Comparison of ENCODE assay signal across 17 cellular contexts in genomic region chr1:179296831-179297377, GRCh38. TPM values are rescaled to one million over a fixed set of nuclear protein-coding genes. Genes with fewer than 3 reads are reported as not detected.
DNase-seq lines count a peak whose midpoint lies in the region; ATAC-seq, FAIRE-seq and TF ChIP-seq lines count a peak whose summit lies in the region.
"Had no signal": no experiment of that assay in that cellular context is flagged by ENCODE, and none has a peak within 500 bp of the region (broad histone marks: within the 10 kb centered on the region; RNA-seq: fewer than 3 reads in every experiment).

No MANE protein-coding gene starts in this region.

- no peak for DNase-seq in stimulated activated naive CD8-positive, alpha-beta T cell treated with anti-CD3 and anti-CD28 coated beads, Interleukin-15, amount 100 ng/mL, for 72 hours
- DNase-seq in fibroblast of villous mesenchyme (ENCODE audit: low read depth) = peak; percentile 7
- no peak for DNase-seq in AG08396 (ENCODE audit: low spot score)
- no peak for DNase-seq in small intestine
- DNase-seq in DMS153 (lab: John Stamatoyannopoulos, UW) = no peak
- DNase-seq: AML-193, endodermal cell, NCI-H187 treated with DMSO at 0.1 percent for 48 hours, NCI-H748 treated with DMSO at 0.1 percent for 48 hours, SJCRH30 had no signal

- H3K9me3 ChIP-seq in OCI-LY3 (ENCODE audit: insufficient read depth, low read length) = no peaks in the 10 kb centered on the region
- no peaks in the 10 kb centered on the region for H3K9me3 ChIP-seq in small intestine (ENCODE audit: control insufficient read depth, low read depth)
- H3K9me3 ChIP-seq: prostate gland, SJCRH30, vagina had no signal

- H3K4me2 ChIP-seq in OCI-LY3 (ENCODE audit: low read length) = peak overlapping the region; percentile 39; the same call in 1 of the 2 replicates

- peaks cover 3% of the 10 kb centered on the region for H3K36me3 ChIP-seq in OCI-LY3 (replicated peaks; ENCODE audit: low read depth, low read length)
- H3K36me3 ChIP-seq in small intestine (ENCODE audit: control insufficient read depth in 2 of 2, insufficient read depth in 2 of 2, low read length in 2 of 2) = no peaks in the 10 kb centered on the region
- H3K36me3 ChIP-seq: prostate gland, SJCRH30, vagina had no signal

- H4K20me1 ChIP-seq in OCI-LY3 (ENCODE audit: insufficient read depth, low read length) = no peaks in the 10 kb centered on the region

- H3K27ac Mint-ChIP-seq in stimulated activated naive CD8-positive, alpha-beta T cell treated with anti-CD3 and anti-CD28 coated beads, Interleukin-15, Interleukin-2, amounts not matched to agents 100 ng/mL and 50 ng/mL, for 24 hours = peak overlapping the region; percentile 14
- no peak overlapping the region for H3K27ac Mint-ChIP-seq in stimulated activated naive CD8-positive, alpha-beta T cell treated with anti-CD3 and anti-CD28 coated beads, Interleukin-15, amount 100 ng/mL, for 72 hours
- H3K27ac Mint-ChIP-seq: activated T-helper 1 cell treated with anti-CD3 and anti-CD28 coated beads, Interleukin-12 subunit alpha, Interleukin-12 subunit beta, Interleukin-2, Interleukin-4 antibody, amounts not matched to agents 30 ng/mL and 10 ng/mL and 1 ng/mL, durations not matched to agents 14 hours and 24 hours and 36 hours; endodermal cell had no signal

- H3K27ac ChIP-seq in OCI-LY3 (ENCODE audit: low read length) (no peak overlapping the region), small intestine (ENCODE audit: low read depth in 1 of 2, low read length in 1 of 2) (no peak overlapping the region)
- H3K27ac ChIP-seq: foreskin keratinocyte, SJCRH30, vagina had no signal

- TF ChIP-seq CTCF in OCI-LY3 (IDR thresholded peaks at IDR 0.05; ENCODE audit: low read depth, low read length) (no peak), fibroblast of villous mesenchyme (IDR thresholded peaks at IDR 0.05; ENCODE audit: insufficient read depth, low read depth, low read length) (no peak)

- H3K36me3 Mint-ChIP-seq in stimulated activated naive CD8-positive, alpha-beta T cell treated with anti-CD3 and anti-CD28 coated beads, Interleukin-15, Interleukin-2, amounts not matched to agents 100 ng/mL and 50 ng/mL, for 24 hours (ENCODE audit: low read depth) = peaks cover 34% of the 10 kb centered on the region

- no peak for ATAC-seq in stimulated activated naive CD8-positive, alpha-beta T cell treated with anti-CD3 and anti-CD28 coated beads, Interleukin-15, amount 100 ng/mL, for 72 hours
- no peak for ATAC-seq in HG03354 (IDR thresholded peaks at IDR 0.05; ENCODE audit: poor library complexity, severe bottlenecking, unreplicated experiment)
- ATAC-seq: foreskin keratinocyte had no signal

- H3K9ac ChIP-seq in OCI-LY3 (ENCODE audit: low read length) = no peak overlapping the region

- H3K4me3 Mint-ChIP-seq in stimulated activated naive CD8-positive, alpha-beta T cell treated with anti-CD3 and anti-CD28 coated beads, Interleukin-15, Interleukin-2, amounts not matched to agents 100 ng/mL and 50 ng/mL, for 24 hours = peak overlapping the region; percentile 12
- H3K4me3 Mint-ChIP-seq in stimulated activated naive CD8-positive, alpha-beta T cell treated with anti-CD3 and anti-CD28 coated beads, Interleukin-15, amount 100 ng/mL, for 72 hours = peak overlapping the region in 1 of 2 donors; percentile 40
- H3K4me3 Mint-ChIP-seq: endodermal cell had no signal

- 77 to 79% (median 79%) methylated on average over 4 of the region's 4 CpGs for WGBS in small intestine, 3 donors

- H3K9me3 Mint-ChIP-seq in stimulated activated naive CD8-positive, alpha-beta T cell treated with anti-CD3 and anti-CD28 coated beads, Interleukin-15, Interleukin-2, amounts not matched to agents 100 ng/mL and 50 ng/mL, for 24 hours = no peaks in the 10 kb centered on the region
- H3K9me3 Mint-ChIP-seq in stimulated activated naive CD8-positive, alpha-beta T cell treated with anti-CD3 and anti-CD28 coated beads, Interleukin-15, amount 100 ng/mL, for 72 hours = no peaks in the 10 kb centered on the region
- H3K9me3 Mint-ChIP-seq: activated T-helper 1 cell treated with anti-CD3 and anti-CD28 coated beads, Interleukin-12 subunit alpha, Interleukin-12 subunit beta, Interleukin-2, Interleukin-4 antibody, amounts not matched to agents 30 ng/mL and 10 ng/mL and 1 ng/mL, durations not matched to agents 14 hours and 24 hours and 36 hours had no signal

- H3K4me1 Mint-ChIP-seq in stimulated activated naive CD8-positive, alpha-beta T cell treated with anti-CD3 and anti-CD28 coated beads, Interleukin-15, Interleukin-2, amounts not matched to agents 100 ng/mL and 50 ng/mL, for 24 hours (ENCODE audit: low read depth) = peaks cover 72% of the 10 kb centered on the region
- peaks cover 71% of the 10 kb centered on the region for H3K4me1 Mint-ChIP-seq in stimulated activated naive CD8-positive, alpha-beta T cell treated with anti-CD3 and anti-CD28 coated beads, Interleukin-15, amount 100 ng/mL, for 72 hours

- H3K27me3 ChIP-seq in OCI-LY3 (ENCODE audit: low read depth, low read length) (no peaks in the 10 kb centered on the region), small intestine (ENCODE audit: control insufficient read depth in 2 of 2, insufficient read depth in 2 of 2, low read length in 2 of 2) (no peaks in the 10 kb centered on the region)
- H3K27me3 ChIP-seq: foreskin keratinocyte, SJCRH30, vagina had no signal

- no peak for FAIRE-seq in small intestine (lab: Jason Lieb, UNC)

- H3K27me3 Mint-ChIP-seq in stimulated activated naive CD8-positive, alpha-beta T cell treated with anti-CD3 and anti-CD28 coated beads, Interleukin-15, Interleukin-2, amounts not matched to agents 100 ng/mL and 50 ng/mL, for 24 hours = no peaks in the 10 kb centered on the region
- no peaks in the 10 kb centered on the region for H3K27me3 Mint-ChIP-seq in stimulated activated naive CD8-positive, alpha-beta T cell treated with anti-CD3 and anti-CD28 coated beads, Interleukin-15, amount 100 ng/mL, for 72 hours

- H3K79me2 ChIP-seq in OCI-LY3 (ENCODE audit: low read length) = peaks cover 28% of the 10 kb centered on the region

- H3K4me1 ChIP-seq in OCI-LY3 (ENCODE audit: low read length) (peaks cover 38% of the 10 kb centered on the region), small intestine (ENCODE audit: control insufficient read depth in 2 of 2, insufficient read depth in 1 of 2, low read depth in 1 of 2, low read length in 1 of 2) (peaks cover 2 to 8% of the 10 kb centered on the region in 2 donors)

- no peak overlapping the region for H2AFZ ChIP-seq in OCI-LY3 (ENCODE audit: low read depth, low read length)

- H3K4me3 ChIP-seq in OCI-LY3 (ENCODE audit: low read length) = no peak overlapping the region
- no peak overlapping the region for H3K4me3 ChIP-seq in fibroblast of villous mesenchyme (ENCODE audit: low read depth, low read length)
- H3K4me3 ChIP-seq in small intestine (ENCODE audit: low read depth in 1 of 2, low read length in 2 of 2) = no peak overlapping the region
- H3K4me3 ChIP-seq: SJCRH30, vagina had no signal

RNA-seq across cellular contexts. Expression of gene SOAT1, which starts 3.3 kb away (rescaled TPM):
- total RNA-seq in fibroblast of villous mesenchyme = 23.8 and 37.6 TPM in 2 replicates
- polyA plus RNA-seq in small intestine = 1 to 10 TPM; 1.1 to 8.9 (median 1.3) TPM
